In genomic region chr5:132524877-132525276, GRCh38 we compare ENCODE assay signal across 21 cellular contexts. TPM values are rescaled to one million over a fixed set of nuclear protein-coding genes. Genes with fewer than 3 reads are reported as not detected.
"Had no signal": no experiment of that assay in that cellular context is flagged by ENCODE, and none has a peak within 500 bp of the region (broad histone marks: within the 10 kb centered on the region; RNA-seq: fewer than 3 reads in every experiment).

No MANE protein-coding gene starts in this region.

RNA-seq across cellular contexts. Expression of gene IL5, which starts 18.4 kb away (rescaled TPM):
- total RNA-seq: adrenal gland, aorta, body of pancreas, dermis blood vessel endothelial cell, esophagus muscularis mucosa, foreskin keratinocyte, heart left ventricle, kidney, left colon, liver, mammary epithelial cell, mesothelial cell of epicardium, neural crest cell, pancreas, prostate gland, sciatic nerve, temporal lobe, tibial nerve, ureter had no signal
- polyA plus RNA-seq: adrenal gland; aorta; foreskin keratinocyte; heart left ventricle; immature natural killer cell; liver; mammary epithelial cell; naive thymus-derived CD4-positive, alpha-beta T cell; pancreas had no signal
